21 cellular contexts compared by ENCODE assay signal in the genomic region with DNA sequence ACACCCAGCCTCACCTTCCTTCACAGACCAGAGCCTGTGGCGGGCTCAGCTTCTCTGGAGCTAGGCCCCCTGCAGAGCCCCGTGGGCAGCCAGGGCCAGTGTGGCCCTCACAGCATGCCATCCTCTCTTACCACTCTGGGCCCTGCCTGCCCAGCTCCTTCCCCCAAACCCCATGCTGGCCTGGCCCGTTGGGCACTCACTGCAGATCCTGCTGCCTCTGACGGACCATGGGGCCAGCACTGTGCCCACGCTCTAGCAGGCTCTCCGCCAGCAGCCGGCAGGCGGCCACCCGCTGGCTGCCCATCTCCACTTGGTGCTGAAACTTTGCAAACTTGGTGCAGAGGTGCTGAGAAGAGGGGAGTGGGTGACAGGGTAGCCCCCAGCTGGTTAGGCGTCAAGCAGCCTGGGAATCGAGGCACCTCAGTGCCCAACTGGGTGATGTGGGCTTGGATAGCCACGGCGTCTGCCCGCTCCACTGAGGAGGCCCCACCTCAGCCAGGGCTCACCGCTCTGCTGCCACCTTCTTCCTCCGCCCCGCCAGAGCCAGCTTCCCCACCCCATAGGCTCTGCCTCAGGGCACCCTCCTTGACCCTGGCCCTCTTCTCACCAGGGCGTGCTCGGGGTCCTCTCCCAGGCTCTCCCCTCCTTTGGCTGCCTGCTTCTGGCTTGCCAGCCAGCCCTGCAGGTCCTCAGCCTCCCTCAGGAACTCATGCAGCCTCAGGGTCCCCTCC. TPM values are rescaled to one million over a fixed set of nuclear protein-coding genes. Genes with fewer than 3 reads are reported as not detected.
DNase-seq lines count a peak whose midpoint lies in the region; ATAC-seq and TF ChIP-seq lines count a peak whose summit lies in the region.
"Had no signal": no experiment of that assay in that cellular context is flagged by ENCODE, and none has a peak within 500 bp of the region (broad histone marks: within the 10 kb centered on the region; RNA-seq: fewer than 3 reads in every experiment).

No MANE protein-coding gene starts in this region.

- H3K9me3 Mint-ChIP-seq in activated T-cell treated with anti-CD3 and anti-CD28 coated beads, Interleukin-2, amount 50 U/mL, for 72 hours: no peaks in the 10 kb centered on the region
- no peaks in the 10 kb centered on the region for H3K9me3 Mint-ChIP-seq in activated CD4-positive, alpha-beta memory T cell treated with anti-CD3 and anti-CD28 coated beads for 36 hours
- peaks cover 0 to 1% (median 0%) of the 10 kb centered on the region in 11 donors for H3K9me3 Mint-ChIP-seq in naive thymus-derived CD4-positive, alpha-beta T cell
- H3K9me3 Mint-ChIP-seq: stimulated activated naive CD8-positive, alpha-beta T cell treated with anti-CD3 and anti-CD28 coated beads, Interleukin-15, Interleukin-2, amounts not matched to agents 100 ng/mL and 50 ng/mL, for 24 hours had no signal

- H3K4me3 Mint-ChIP-seq in activated T-cell treated with anti-CD3 and anti-CD28 coated beads, Interleukin-2, amount 50 U/mL, for 72 hours: peak overlapping the region; percentile 62 to 68
- no peak overlapping the region for H3K4me3 Mint-ChIP-seq in activated CD4-positive, alpha-beta memory T cell treated with anti-CD3 and anti-CD28 coated beads for 36 hours
- peak overlapping the region in 3 of 10 donors; percentile 23 to 60 (median 59) for H3K4me3 Mint-ChIP-seq in naive thymus-derived CD4-positive, alpha-beta T cell
- H3K4me3 Mint-ChIP-seq: stimulated activated naive CD8-positive, alpha-beta T cell treated with anti-CD3 and anti-CD28 coated beads, Interleukin-15, Interleukin-2, amounts not matched to agents 100 ng/mL and 50 ng/mL, for 24 hours had no signal

- H3K4me1 ChIP-seq in HEK293 (ENCODE audit: control insufficient read depth, insufficient read depth, low read length): no peaks in the 10 kb centered on the region
- no peaks in the 10 kb centered on the region for H3K4me1 ChIP-seq in naive thymus-derived CD4-positive, alpha-beta T cell (ENCODE audit: control insufficient read depth in 2 of 2, insufficient read depth in 2 of 2, low read length in 2 of 2)
- H3K4me1 ChIP-seq in sigmoid colon: no peaks in the 10 kb centered on the region
- H3K4me1 ChIP-seq: colonic mucosa, prostate gland, SJCRH30 had no signal

- H3K27me3 ChIP-seq in naive thymus-derived CD4-positive, alpha-beta T cell (ENCODE audit: control insufficient read depth in 2 of 2, insufficient read depth in 2 of 2, low read length in 2 of 2): no peaks in the 10 kb centered on the region
- H3K27me3 ChIP-seq in sigmoid colon: no peaks in the 10 kb centered on the region
- H3K27me3 ChIP-seq: BLaER1, colonic mucosa, SJCRH30 had no signal

- no peak for TF ChIP-seq POLR2A in sigmoid colon (IDR thresholded peaks at IDR 0.05)

- no peaks in the 10 kb centered on the region for H3K9me3 ChIP-seq in HEK293 (ENCODE audit: control insufficient read depth, insufficient read depth, low read depth, low read length)
- H3K9me3 ChIP-seq in naive thymus-derived CD4-positive, alpha-beta T cell (ENCODE audit: control insufficient read depth in 2 of 3, low read length in 3 of 3): no peaks in the 10 kb centered on the region
- H3K9me3 ChIP-seq in sigmoid colon: no peaks in the 10 kb centered on the region
- H3K9me3 ChIP-seq: BLaER1, colonic mucosa, prostate gland, SJCRH30, thoracic aorta had no signal

- no peaks in the 10 kb centered on the region for H3K36me3 ChIP-seq in HEK293 (ENCODE audit: control insufficient read depth in 2 of 2, insufficient read depth in 1 of 2, low read length in 2 of 2)
- H3K36me3 ChIP-seq in naive thymus-derived CD4-positive, alpha-beta T cell (ENCODE audit: control insufficient read depth in 2 of 3, insufficient read depth in 3 of 3, low read length in 3 of 3): no peaks in the 10 kb centered on the region
- no peaks in the 10 kb centered on the region for H3K36me3 ChIP-seq in sigmoid colon
- H3K36me3 ChIP-seq: BLaER1, colonic mucosa, prostate gland, SJCRH30, thoracic aorta had no signal

- H3K27me3 Mint-ChIP-seq in activated T-cell treated with anti-CD3 and anti-CD28 coated beads, Interleukin-2, amount 50 U/mL, for 72 hours (ENCODE audit: low read depth): no peaks in the 10 kb centered on the region
- no peaks in the 10 kb centered on the region for H3K27me3 Mint-ChIP-seq in activated CD4-positive, alpha-beta memory T cell treated with anti-CD3 and anti-CD28 coated beads for 36 hours
- no peaks in the 10 kb centered on the region for H3K27me3 Mint-ChIP-seq in naive thymus-derived CD4-positive, alpha-beta T cell
- H3K27me3 Mint-ChIP-seq: stimulated activated naive CD8-positive, alpha-beta T cell treated with anti-CD3 and anti-CD28 coated beads, Interleukin-15, Interleukin-2, amounts not matched to agents 100 ng/mL and 50 ng/mL, for 24 hours had no signal

- no peak for TF ChIP-seq EP300 in sigmoid colon (IDR thresholded peaks at IDR 0.05)

- no peak overlapping the region for H3K27ac Mint-ChIP-seq in activated T-cell treated with anti-CD3 and anti-CD28 coated beads, Interleukin-2, amount 50 U/mL, for 72 hours
- H3K27ac Mint-ChIP-seq in activated CD4-positive, alpha-beta memory T cell treated with anti-CD3 and anti-CD28 coated beads for 36 hours: peak overlapping the region; percentile 77
- peak overlapping the region; percentile 32 to 98 (median 94) for H3K27ac Mint-ChIP-seq in naive thymus-derived CD4-positive, alpha-beta T cell
- H3K27ac Mint-ChIP-seq: stimulated activated naive CD8-positive, alpha-beta T cell treated with anti-CD3 and anti-CD28 coated beads, Interleukin-15, Interleukin-2, amounts not matched to agents 100 ng/mL and 50 ng/mL, for 24 hours had no signal

- H3K4me1 Mint-ChIP-seq in activated T-cell treated with anti-CD3 and anti-CD28 coated beads, Interleukin-2, amount 50 U/mL, for 72 hours (ENCODE audit: low read depth): peaks cover 11% of the 10 kb centered on the region
- H3K4me1 Mint-ChIP-seq in activated CD4-positive, alpha-beta memory T cell treated with anti-CD3 and anti-CD28 coated beads for 36 hours (ENCODE audit: low read depth): peaks cover 20% of the 10 kb centered on the region
- peaks cover 7 to 11% (median 8%) of the 10 kb centered on the region in 7 donors for H3K4me1 Mint-ChIP-seq in naive thymus-derived CD4-positive, alpha-beta T cell

- POLR2A ChIA-PET in HEK293 (lab: Yijun Ruan, JAX): no interaction called here
- POLR2A ChIA-PET in activated CD4-positive, alpha-beta memory T cell treated with anti-CD3 and anti-CD28 coated beads for 36 hours (lab: Charles Lee): interaction anchor here (1.2 to 1.3 kb wide), 6 partner anchors 22 to 99 kb away, joined by 3 to 6 read pairs (median 3); no protein-coding TSS in a partner anchor
- POLR2A ChIA-PET in naive thymus-derived CD4-positive, alpha-beta T cell (lab: Charles Lee): interaction anchor here (0.8 to 1.3 kb wide), 6 partner anchors 10 to 97 kb away, joined by 3 to 5 read pairs (median 3); partner anchors contain the start of gene MAPKBP1

- intact Hi-C loops in activated CD4-positive, alpha-beta memory T cell treated with anti-CD3 and anti-CD28 coated beads for 36 hours (cut with micrococcal nuclease): no loop called here
- intact Hi-C loops in naive thymus-derived CD4-positive, alpha-beta T cell (cut with micrococcal nuclease): loop anchor here in 1 of 2 donors (2.0 kb wide), 1 partner anchor 43 kb away; the partner anchor contains the start of gene JMJD7
- intact Hi-C loops in sigmoid colon (cut with DNase I): no loop called here

- no peak for DNase-seq in activated T-cell treated with anti-CD3 and anti-CD28 coated beads, Interleukin-2, amount 50 U/mL, for 72 hours
- no peak for DNase-seq in activated T-cell treated with anti-CD3 and anti-CD28 coated beads, Interleukin-2, amount 50 U/mL, for 1 hour
- no peak for DNase-seq in activated CD4-positive, alpha-beta memory T cell treated with anti-CD3 and anti-CD28 coated beads for 36 hours
- no peak for DNase-seq in naive thymus-derived CD4-positive, alpha-beta T cell
- DNase-seq in sigmoid colon: no peak
- no peak for DNase-seq in mucosa of gallbladder (ENCODE audit: low spot score)
- DNase-seq: activated CD4-positive, CD25-positive, alpha-beta regulatory T cell treated with anti-CD3 and anti-CD28 coated beads, Interleukin-2, amount 50 U/mL, for 72 hours; Calu3; colonic mucosa; DND-41; NCI-H1105; NCI-H187 treated with DMSO at 0.1 percent for 48 hours; NCI-H524 treated with DMSO at 0.1 percent for 48 hours had no signal

- H3K4me3 ChIP-seq in HEK293 (ENCODE audit: low read depth, low read length) (no peak overlapping the region), sigmoid colon (no peak overlapping the region)
- no peak overlapping the region for H3K4me3 ChIP-seq in naive thymus-derived CD4-positive, alpha-beta T cell (ENCODE audit: low read length)
- H3K4me3 ChIP-seq: BLaER1, colonic mucosa, prostate gland, thoracic aorta had no signal

- 90 to 95% methylated on average over 19 of the region's 19 CpGs for WGBS in sigmoid colon, 2 donors

- CTCF ChIA-PET in HEK293 (lab: Yijun Ruan, JAX): interaction anchor here (0.7 kb wide), 1 partner anchor 10 kb away, joined by 4 read pairs; no protein-coding TSS in a partner anchor
- CTCF ChIA-PET in activated CD4-positive, alpha-beta memory T cell treated with anti-CD3 and anti-CD28 coated beads for 36 hours (lab: Charles Lee): interaction anchor here (0.8 to 1.4 kb wide), 8 partner anchors 21 to 213 kb away, joined by 3 to 8 read pairs (median 4); partner anchors contain the start of gene MAPKBP1
- CTCF ChIA-PET in naive thymus-derived CD4-positive, alpha-beta T cell (lab: Charles Lee): interaction anchor here (0.7 to 1.4 kb wide), 3 partner anchors 33 to 45 kb away, joined by 3 to 6 read pairs (median 4); no protein-coding TSS in a partner anchor

- no peak for ATAC-seq in activated T-cell treated with anti-CD3 and anti-CD28 coated beads, Interleukin-2, amount 50 U/mL, for 72 hours (replicated peaks in 1 of 2)
- ATAC-seq in naive thymus-derived CD4-positive, alpha-beta T cell: no peak
- ATAC-seq in HG02885 (IDR thresholded peaks at IDR 0.05; ENCODE audit: poor library complexity, unreplicated experiment): no peak

- no peaks in the 10 kb centered on the region for H3K36me3 Mint-ChIP-seq in activated T-cell treated with anti-CD3 and anti-CD28 coated beads, Interleukin-2, amount 50 U/mL, for 72 hours (ENCODE audit: insufficient read depth in 2 of 2)
- no peaks in the 10 kb centered on the region for H3K36me3 Mint-ChIP-seq in activated CD4-positive, alpha-beta memory T cell treated with anti-CD3 and anti-CD28 coated beads for 36 hours
- no peaks in the 10 kb centered on the region for H3K36me3 Mint-ChIP-seq in naive thymus-derived CD4-positive, alpha-beta T cell

- H3K27ac ChIP-seq in HEK293 (ENCODE audit: extremely low read depth, low read depth, low read length) (no peak overlapping the region), sigmoid colon (no peak overlapping the region)
- no peak overlapping the region for H3K27ac ChIP-seq in naive thymus-derived CD4-positive, alpha-beta T cell (ENCODE audit: low read depth, low read length)
- H3K27ac ChIP-seq: BLaER1, colonic mucosa, prostate gland, SJCRH30, thoracic aorta had no signal

- TF ChIP-seq CTCF in HEK293 (tag by site-specific recombination; IDR thresholded peaks at IDR 0.05) (no peak), sigmoid colon (IDR thresholded peaks at IDR 0.05) (no peak)

RNA-seq across cellular contexts. Expression of gene SPTBN5, which starts 22.5 kb away (rescaled TPM):
- total RNA-seq in activated T-cell treated with anti-CD3 and anti-CD28 coated beads, Interleukin-2, amount 50 U/mL, for 72 hours: 1 to 10 TPM in 1 of 2 donors, under 1 TPM in 1; 0.41 to 1.7 TPM
- total RNA-seq in activated CD4-positive, alpha-beta memory T cell treated with anti-CD3 and anti-CD28 coated beads for 36 hours: 1 to 10 TPM in 1 of 2 experiments, under 1 TPM in 1; 0.88 to 1.6 TPM
- 1 to 10 TPM; 1.4 to 2.7 (median 1.9) TPM for total RNA-seq in naive thymus-derived CD4-positive, alpha-beta T cell
- polyA plus RNA-seq in naive thymus-derived CD4-positive, alpha-beta T cell: under 1 TPM in 1 of 2 donors, not detected in 1; 0.12 TPM
- total RNA-seq in sigmoid colon: 1 to 10 TPM in 1 of 4 donors, under 1 TPM in 3; under 0.01 to 1.7 (median 0.26) TPM
- polyA plus RNA-seq in sigmoid colon: 1 to 10 TPM in 1 of 3 donors, under 1 TPM in 2; 0.60 to 2.3 (median 0.92) TPM
- 7.1 TPM for total RNA-seq in mucosa of gallbladder
- total RNA-seq: H4 had no signal

RNA-seq across cellular contexts. Expression of gene PLA2G4B, which starts 32.7 kb away (rescaled TPM):
- 1 to 10 TPM; 4.4 to 9.1 TPM for total RNA-seq in activated T-cell treated with anti-CD3 and anti-CD28 coated beads, Interleukin-2, amount 50 U/mL, for 72 hours
- total RNA-seq in activated CD4-positive, alpha-beta memory T cell treated with anti-CD3 and anti-CD28 coated beads for 36 hours: 1 to 10 TPM; 6.0 to 9.9 TPM
- total RNA-seq in naive thymus-derived CD4-positive, alpha-beta T cell: 10 to 100 TPM; 21.1 to 69.9 (median 33.9) TPM
- 1 to 10 TPM in 1 of 2 donors, under 1 TPM in 1; 0.98 to 2.3 TPM for polyA plus RNA-seq in naive thymus-derived CD4-positive, alpha-beta T cell
- total RNA-seq in sigmoid colon (1 to 10 TPM; 1.6 to 5.3 (median 3.4) TPM), mucosa of gallbladder (20.7 TPM)
- 1 to 10 TPM in 1 of 3 donors, under 1 TPM in 1, not detected in 1; 0.92 to 6.5 TPM for polyA plus RNA-seq in sigmoid colon

RNA-seq across cellular contexts. Expression of gene JMJD7, which starts 43.4 kb away (rescaled TPM):
- total RNA-seq in activated T-cell treated with anti-CD3 and anti-CD28 coated beads, Interleukin-2, amount 50 U/mL, for 72 hours: 10 to 100 TPM; 15.2 to 16.0 TPM
- 10 to 100 TPM; 17.9 to 24.8 TPM for total RNA-seq in activated CD4-positive, alpha-beta memory T cell treated with anti-CD3 and anti-CD28 coated beads for 36 hours
- total RNA-seq in naive thymus-derived CD4-positive, alpha-beta T cell: 10 to 100 TPM; 25.3 to 83.7 (median 52.1) TPM
- polyA plus RNA-seq in naive thymus-derived CD4-positive, alpha-beta T cell: 10 to 100 TPM; 22.4 to 28.6 TPM
- 10 to 100 TPM in 3 of 4 donors, 1 to 10 TPM in 1; 9.7 to 14.0 (median 12.1) TPM for total RNA-seq in sigmoid colon
- polyA plus RNA-seq in sigmoid colon: 10 to 100 TPM in 2 of 3 donors, 1 to 10 TPM in 1; 9.5 to 12.4 (median 10.2) TPM
- 21.0 TPM for total RNA-seq in mucosa of gallbladder
